11 cellular contexts compared by ENCODE assay signal in the genomic region with DNA sequence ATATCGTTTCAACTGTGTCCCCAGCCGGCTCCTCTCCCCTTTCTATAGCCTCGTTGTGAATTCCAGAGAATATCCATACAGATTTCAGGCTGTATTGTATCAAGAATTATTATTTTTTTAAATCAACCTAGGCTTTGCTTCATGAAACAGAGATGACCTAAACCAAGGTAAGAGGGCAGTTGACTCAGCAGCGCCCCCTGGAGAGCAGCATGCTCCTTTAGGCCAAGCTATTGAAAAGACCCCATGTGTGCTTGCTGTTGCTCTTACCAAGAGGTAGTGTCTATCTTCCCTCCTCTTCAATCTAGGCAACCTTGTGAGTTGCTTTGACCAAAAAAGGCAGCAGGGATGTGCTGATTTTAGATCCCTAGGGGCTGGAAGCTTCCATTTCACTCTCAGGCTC.
A peak's percentile ranks its signal among the peaks of the same experiment; 100 is the strongest.
DNase-seq lines count a peak whose midpoint lies in the region; ATAC-seq, FAIRE-seq and TF ChIP-seq lines count a peak whose summit lies in the region.
"Had no signal": no experiment of that assay in that cellular context is flagged by ENCODE, and none has a peak within 500 bp of the region (broad histone marks: within the 10 kb centered on the region; RNA-seq: fewer than 3 reads in every experiment).

No MANE protein-coding gene starts in this region.

- peak; percentile 82 for TF ChIP-seq CTCF in DOHH2 (IDR thresholded peaks at IDR 0.05; ENCODE audit: low read depth, low read length, poor library complexity, severe bottlenecking)
- TF ChIP-seq CTCF in H9 (conservative IDR thresholded peaks at IDR 0.05) = peak; percentile 82
- TF ChIP-seq CTCF in HepG2 (CRISPR knock-in tag; IDR thresholded peaks at IDR 0.05) = 0 out of 2 replicates have a peak, but pooled peaks have one; percentile 31

- WGBS in H9 (ENCODE audit: extremely low coverage, insufficient read length, low lambda C conversion rate) = no CpG with 5 or more reads among the region's 4 CpGs
- 13% methylated on average over 4 of the region's 4 CpGs for WGBS in HepG2 (ENCODE audit: low lambda C conversion rate)

- H3K27me3 ChIP-seq in DOHH2 (ENCODE audit: control insufficient read depth, low read length) (no peaks in the 10 kb centered on the region), H9 (ENCODE audit: insufficient read depth, low read length) (no peaks in the 10 kb centered on the region), SJCRH30 (no peaks in the 10 kb centered on the region), HepG2 (ENCODE audit: control insufficient read depth in 1 of 2, insufficient read depth in 2 of 2, low read length in 2 of 2) (no peaks in the 10 kb centered on the region)

- H2AK5ac ChIP-seq in H9 (ENCODE audit: insufficient read length, low read length) = no peak overlapping the region

- FAIRE-seq in HepG2 (lab: Jason Lieb, UNC) (no peak), urothelium cell line (lab: Jason Lieb, UNC) (no peak)

- peaks cover 0 to 3% (median 0%) of the 10 kb centered on the region in 3 experiments; a peak in 1 of 7 replicates for H3K36me3 Mint-ChIP-seq in H9 (ENCODE audit: insufficient read depth in 1 of 3, low read depth in 3 of 3)

- H4K20me1 ChIP-seq in DOHH2 (ENCODE audit: control insufficient read depth, insufficient read depth, low read depth, low read length) = no peaks in the 10 kb centered on the region
- H4K20me1 ChIP-seq in H9 (ENCODE audit: control insufficient read depth, insufficient read depth, insufficient read length) = no peaks in the 10 kb centered on the region
- H4K20me1 ChIP-seq in HepG2 (ENCODE audit: insufficient read depth, low read length) = no peaks in the 10 kb centered on the region

- no peak overlapping the region for H3K4me3 Mint-ChIP-seq in H9
- H3K4me3 Mint-ChIP-seq: activated B cell treated with CpG ODN at 0.5 μM for 24 hours had no signal

- TF ChIP-seq EP300 in HepG2 (IDR thresholded peaks at IDR 0.05; ENCODE audit: low read depth in 2 of 2, low read length in 2 of 2) (no peak), HepG2 (CRISPR knock-in tag; IDR thresholded peaks at IDR 0.05; ENCODE audit: borderline replicate concordance) (no peak)

- no TSS peak for BruUV-seq in HepG2 (replicated peaks; lab: Mats Ljungman, UMichigan)

- H3K18ac ChIP-seq in H9 (ENCODE audit: insufficient read length, low read depth, low read length) = no peak overlapping the region

- H3K79me2 ChIP-seq in DOHH2 (ENCODE audit: control insufficient read depth, low read length) (no peaks in the 10 kb centered on the region), H9 (ENCODE audit: insufficient read depth, low read length) (no peaks in the 10 kb centered on the region), HepG2 (ENCODE audit: insufficient read depth, low read length) (no peaks in the 10 kb centered on the region)

- H3K4me3 ChIP-seq in DOHH2 (ENCODE audit: low read length) = no peak overlapping the region
- no peak overlapping the region for H3K4me3 ChIP-seq in SJCRH30
- no peak overlapping the region for H3K4me3 ChIP-seq in HepG2 (replicated peaks in 1 of 3; ENCODE audit: insufficient read depth in 1 of 3, low read depth in 2 of 3, low read length in 3 of 3)

- CTCF ChIA-PET in HepG2 (lab: Yijun Ruan, JAX; ENCODE audit: low intra/inter-chr PET ratio, low total read pairs) = no interaction called here

- H3K14ac ChIP-seq in H9 (ENCODE audit: insufficient read depth, low read length) = no peak overlapping the region

- H2BK5ac ChIP-seq in H9 (ENCODE audit: insufficient read length, low read length) = no peak overlapping the region

- no peak overlapping the region for H2AFZ ChIP-seq in H9 (ENCODE audit: low read length)
- no peak overlapping the region for H2AFZ ChIP-seq in HepG2 (ENCODE audit: low read length)

- intact Hi-C loops in HepG2 (cut with micrococcal nuclease; ENCODE audit: unreplicated experiment) = no loop called here

- no peak for ATAC-seq in HepG2
- ATAC-seq in GM21786 (IDR thresholded peaks at IDR 0.05; ENCODE audit: unreplicated experiment) = no peak

- H4K8ac ChIP-seq in H9 (replicated peaks; ENCODE audit: insufficient read length, low read depth, low read length) = no peak overlapping the region

- DNase-seq in H9 (peak; percentile 55), SJCRH30 (peak; percentile 18 to 58), HepG2 (ENCODE audit: low spot score) (peak; percentile 3), urothelium cell line (ENCODE audit: low spot score) (no peak), DMS79 treated with DMSO at 0.1 percent for 48 hours (lab: John Stamatoyannopoulos, UW) (no peak)
- DNase-seq in NK-92 treated with Interleukin-12 subunit alpha and Interleukin-12 subunit beta, amount 100 ng/mL, for 24 hours (lab: John Stamatoyannopoulos, UW) = no peak
- DNase-seq: activated B cell treated with CpG ODN at 0.5 μM for 24 hours, cerebellar nuclear complex, NCI-H2107 had no signal

- H3K4me1 Mint-ChIP-seq in H9 = no peaks in the 10 kb centered on the region
- H3K4me1 Mint-ChIP-seq: activated B cell treated with CpG ODN at 0.5 μM for 24 hours had no signal

- H3K9me2 ChIP-seq in DOHH2 (replicated peaks; ENCODE audit: control insufficient read depth, low read length) = no peaks in the 10 kb centered on the region

- no peak overlapping the region for H2BK20ac ChIP-seq in H9 (ENCODE audit: low read depth, low read length, poor library complexity, severe bottlenecking)

- H3K27me3 Mint-ChIP-seq in H9 (ENCODE audit: low read depth) = no peaks in the 10 kb centered on the region
- H3K27me3 Mint-ChIP-seq: activated B cell treated with CpG ODN at 0.5 μM for 24 hours had no signal

- H3K23me2 ChIP-seq in H9 (ENCODE audit: insufficient read length, low read depth, low read length, poor library complexity, severe bottlenecking) = no peaks in the 10 kb centered on the region

- in situ Hi-C loops in HepG2 (cut with HindIII; ENCODE audit: extremely low pct_ligation_motif_present, low pct_unique_long_range_greater_than_20kb) = no loop called here

- TF ChIP-seq RAD21 in HepG2 (CRISPR knock-in tag; IDR thresholded peaks at IDR 0.05) = no peak

- no peak overlapping the region for H2BK15ac ChIP-seq in H9 (ENCODE audit: low read depth, low read length)

- H3K9me3 ChIP-seq in DOHH2 (ENCODE audit: control insufficient read depth, insufficient read depth, low read length) = no peaks in the 10 kb centered on the region
- no peaks in the 10 kb centered on the region for H3K9me3 ChIP-seq in H9 (ENCODE audit: control insufficient read depth, low read depth, low read length)
- no peaks in the 10 kb centered on the region for H3K9me3 ChIP-seq in SJCRH30 (replicated peaks)
- H3K9me3 ChIP-seq in HepG2 (ENCODE audit: low read length) = no peaks in the 10 kb centered on the region

- H3T11ph ChIP-seq in H9 (ENCODE audit: low read length) = no peak overlapping the region

- no peak overlapping the region for H2BK12ac ChIP-seq in H9 (ENCODE audit: insufficient read length, low read depth, low read length)

- H3K4ac ChIP-seq in H9 (ENCODE audit: low read depth, low read length) = no peak overlapping the region

- POLR2A ChIA-PET in HepG2 (lab: Yijun Ruan, JAX) = no interaction called here

- no peaks in the 10 kb centered on the region for H3K4me1 ChIP-seq in DOHH2 (ENCODE audit: control insufficient read depth, low read length)
- no peaks in the 10 kb centered on the region for H3K4me1 ChIP-seq in H9 (ENCODE audit: insufficient read depth, low read length)
- H3K4me1 ChIP-seq in SJCRH30 = no peaks in the 10 kb centered on the region
- H3K4me1 ChIP-seq in HepG2 (ENCODE audit: insufficient read depth, low read length) = no peaks in the 10 kb centered on the region

- H3K9ac ChIP-seq in H9 (ENCODE audit: extremely low read depth, insufficient read length, low read length) (no peak overlapping the region), HepG2 (ENCODE audit: insufficient read depth, low read depth, low read length) (no peak overlapping the region)

- H4K91ac ChIP-seq in H9 (ENCODE audit: insufficient read length, low read depth, low read length) = no peak overlapping the region

- H3K36me3 ChIP-seq in DOHH2 (ENCODE audit: control insufficient read depth, low read length) (no peaks in the 10 kb centered on the region), SJCRH30 (no peaks in the 10 kb centered on the region), HepG2 (replicated peaks in 1 of 2; ENCODE audit: control insufficient read depth in 1 of 2, insufficient read depth in 2 of 2, low read length in 2 of 2) (no peaks in the 10 kb centered on the region)

- no peaks in the 10 kb centered on the region for H3F3A ChIP-seq in DOHH2 (ENCODE audit: control insufficient read depth, insufficient read depth)

- no peaks in the 10 kb centered on the region for H3K79me1 ChIP-seq in H9 (ENCODE audit: insufficient read depth, low read depth, low read length, poor library complexity, severe bottlenecking)

- no peak overlapping the region for H3K56ac ChIP-seq in H9 (ENCODE audit: insufficient read length, low read depth, low read length)

- TF ChIP-seq POLR2A in HepG2 (IDR thresholded peaks at IDR 0.05; ENCODE audit: insufficient read depth in 1 of 2, low read depth in 2 of 2, low read length in 2 of 2) = no peak

- no peak overlapping the region for H3K27ac ChIP-seq in DOHH2 (ENCODE audit: low read depth, low read length)
- H3K27ac ChIP-seq in H9 (ENCODE audit: insufficient read length, low read depth, low read length) = no peak overlapping the region
- no peak overlapping the region for H3K27ac ChIP-seq in SJCRH30
- no peak overlapping the region for H3K27ac ChIP-seq in HepG2 (ENCODE audit: extremely low read length, insufficient read depth, low read length)

- H4K5ac ChIP-seq in H9 (ENCODE audit: insufficient read length, low read depth, low read length) = no peak overlapping the region

- H3K9me3 Mint-ChIP-seq in H9 = no peaks in the 10 kb centered on the region
- H3K9me3 Mint-ChIP-seq: activated B cell treated with CpG ODN at 0.5 μM for 24 hours had no signal

- H2BK120ac ChIP-seq in H9 (ENCODE audit: low read depth, low read length, poor library complexity, severe bottlenecking) = no peak overlapping the region

- H3K4me2 ChIP-seq in DOHH2 (ENCODE audit: low read length) (no peak overlapping the region), H9 (ENCODE audit: insufficient read depth, insufficient read length, low read length) (no peak overlapping the region), HepG2 (ENCODE audit: low read depth, low read length) (no peak overlapping the region)

- no peak overlapping the region for H3K23ac ChIP-seq in H9 (ENCODE audit: insufficient read length, low read depth, low read length)

- no peak overlapping the region for H3K27ac Mint-ChIP-seq in H9
- H3K27ac Mint-ChIP-seq: activated B cell treated with CpG ODN at 0.5 μM for 24 hours had no signal

TF ChIP-seq in HepG2, 621 proteins besides CTCF, POLR2A, EP300 and RAD21 (continues in another document):
- TF ChIP-seq KDM5B (CRISPR knock-in tag; IDR thresholded peaks at IDR 0.05; ENCODE audit: borderline replicate concordance) (no peak), ZNF382 (CRISPR knock-in tag; IDR thresholded peaks at IDR 0.05; ENCODE audit: borderline replicate concordance) (no peak), ZNF3 (CRISPR knock-in tag; IDR thresholded peaks at IDR 0.05) (no peak), XRCC5 (optimal IDR thresholded peaks at IDR 0.05; ENCODE audit: low read length) (no peak), KMT2B (CRISPR knock-in tag; IDR thresholded peaks at IDR 0.05) (no peak), HNF4G (IDR thresholded peaks at IDR 0.05; ENCODE audit: borderline replicate concordance, low read depth, low read length) (no peak), HNF4G (CRISPR knock-in tag; IDR thresholded peaks at IDR 0.05; ENCODE audit: borderline replicate concordance, low read depth) (no peak), ZNF792 (CRISPR knock-in tag; IDR thresholded peaks at IDR 0.05) (no peak)

Comparison
In these comparisons a context has a peak if more than half of its experiments do, and no peak if none do; other contexts are left out.
1. CTCF ChIP-seq: peak in every context shown above with its lines; median percentile 82 in DOHH2; 82 in H9; 31 in HepG2.
2. DNase-seq: peak in H9 (single experiment), SJCRH30 (2 of 2) and HepG2 (single experiment); none in urothelium cell line (single experiment), NK-92 treated with Interleukin-12 subunit alpha and Interleukin-12 subunit beta, amount 100 ng/mL, for 24 hours (single experiment) and DMS79 treated with DMSO at 0.1 percent for 48 hours (single experiment).